Comparison of ENCODE assay signal across 15 cellular contexts in the genomic region with DNA sequence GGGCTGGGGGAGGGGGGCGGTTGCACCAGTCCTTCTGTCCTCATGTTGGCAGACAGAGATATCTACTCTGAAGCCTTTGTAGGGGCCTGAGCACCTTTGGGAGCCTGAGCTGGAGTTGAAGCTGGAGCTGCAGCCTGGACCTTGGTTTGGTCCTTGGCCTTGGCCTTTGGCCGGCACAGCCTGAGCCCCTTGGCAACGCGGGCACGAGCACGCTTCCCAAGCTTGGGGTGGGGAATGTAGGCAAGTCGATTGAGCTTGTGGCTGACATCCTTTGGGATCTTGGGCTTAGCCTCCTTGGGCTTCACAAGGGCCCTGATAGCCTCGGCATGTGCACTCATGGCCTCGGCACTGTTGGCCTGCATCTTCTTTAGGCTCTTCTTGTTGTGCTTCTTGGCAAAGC. TPM values are rescaled to one million over a fixed set of nuclear protein-coding genes. Genes with fewer than 3 reads are reported as not detected.
DNase-seq lines count a peak whose midpoint lies in the region; TF ChIP-seq lines count a peak whose summit lies in the region.
"Had no signal": no experiment of that assay in that cellular context is flagged by ENCODE, and none has a peak within 500 bp of the region (broad histone marks: within the 10 kb centered on the region; RNA-seq: fewer than 3 reads in every experiment).

No MANE protein-coding gene starts in this region.

- H2AFZ ChIP-seq in mammary epithelial cell (ENCODE audit: low read depth, low read length) (peak overlapping the region; percentile 60), mesenchymal stem cell (ENCODE audit: low read depth, low read length) (no peak overlapping the region)

- in situ Hi-C loops in mammary epithelial cell (cut with MboI; ENCODE audit: low sequenced_read_pairs in 2 of 2), result loop anchor here in 1 of 2 donors (10.0 kb wide), 1 partner anchor 67 kb away; no protein-coding TSS in a partner anchor

- H3K27ac Mint-ChIP-seq in MCF 10A (ENCODE audit: low read depth, unreplicated experiment) (peak overlapping the region; percentile 71), progenitor cell of endocrine pancreas (peak overlapping the region; percentile 59)
- H3K27ac Mint-ChIP-seq: B cell; CD4-positive, alpha-beta T cell; GM23338 had no signal

- H3K27ac ChIP-seq in breast epithelium (no peak overlapping the region), mammary epithelial cell (ENCODE audit: insufficient read depth, low read depth, low read length) (no peak overlapping the region), mesenchymal stem cell (ENCODE audit: low read length, poor library complexity, severe bottlenecking) (no peak overlapping the region)

- H3K4ac ChIP-seq in mesenchymal stem cell (ENCODE audit: low read depth in 1 of 2, low read length in 2 of 2), result no peak overlapping the region

- no peak for TF ChIP-seq POLR2A in breast epithelium (IDR thresholded peaks at IDR 0.05)

- TF ChIP-seq CTCF in MCF 10A (IDR thresholded peaks at IDR 0.05; ENCODE audit: unreplicated experiment) (no peak), breast epithelium (IDR thresholded peaks at IDR 0.05) (no peak), mammary epithelial cell (conservative IDR thresholded peaks at IDR 0.05 in 1 of 2, IDR thresholded peaks at IDR 0.05 in 1 of 2; ENCODE audit: extremely low read depth in 1 of 2, insufficient read depth in 1 of 2, low read depth in 1 of 2, low read length in 2 of 2) (no peak), progenitor cell of endocrine pancreas (IDR thresholded peaks at IDR 0.05; ENCODE audit: unreplicated experiment) (no peak)

- POLR2A ChIA-PET in MCF 10A (lab: Yijun Ruan, JAX), result interaction anchor here (1.0 to 1.2 kb wide), 4 partner anchors 10 to 138 kb away, joined by 3 to 12 read pairs (median 3); partner anchors contain the start of gene ST6GAL1

- H3K9ac ChIP-seq in mammary epithelial cell (ENCODE audit: insufficient read depth, low read length), result no peak overlapping the region
- no peak overlapping the region for H3K9ac ChIP-seq in mesenchymal stem cell (ENCODE audit: low read length)

- no peaks in the 10 kb centered on the region for H3K27me3 ChIP-seq in breast epithelium
- no peaks in the 10 kb centered on the region for H3K27me3 ChIP-seq in mammary epithelial cell (ENCODE audit: insufficient read depth, low read length)
- peaks cover 0 to 6% of the 10 kb centered on the region in 2 experiments for H3K27me3 ChIP-seq in mesenchymal stem cell (ENCODE audit: control insufficient read depth in 1 of 2, insufficient read depth in 1 of 2, low read length in 2 of 2)

- H2BK120ac ChIP-seq in mesenchymal stem cell (ENCODE audit: low read depth, low read length), result no peak overlapping the region

- no peak overlapping the region for H3K14ac ChIP-seq in mesenchymal stem cell (ENCODE audit: low read length in 2 of 2)

- H3K79me2 ChIP-seq in mammary epithelial cell (ENCODE audit: insufficient read depth, low read length), result no peaks in the 10 kb centered on the region

- H3K9me3 ChIP-seq in breast epithelium (no peaks in the 10 kb centered on the region), mammary epithelial cell (replicated peaks; ENCODE audit: insufficient read depth, low read length) (no peaks in the 10 kb centered on the region), mesenchymal stem cell (ENCODE audit: control insufficient read depth, low read length) (no peaks in the 10 kb centered on the region)
- H3K9me3 ChIP-seq: HAP-1 had no signal

- H2BK5ac ChIP-seq in mesenchymal stem cell (ENCODE audit: low read depth, low read length, poor library complexity, severe bottlenecking), result no peak overlapping the region

- H3K4me2 ChIP-seq in mammary epithelial cell (ENCODE audit: insufficient read depth, low read depth, low read length) (no peak overlapping the region), mesenchymal stem cell (ENCODE audit: low read length, poor library complexity, severe bottlenecking) (no peak overlapping the region)
- H3K4me2 ChIP-seq: GM23338 had no signal

- H2BK12ac ChIP-seq in mesenchymal stem cell (ENCODE audit: low read length in 2 of 2), result no peak overlapping the region

- H3K4me3 ChIP-seq in breast epithelium, result no peak overlapping the region
- H3K4me3 ChIP-seq in mammary epithelial cell (replicated peaks in 1 of 3; ENCODE audit: insufficient read depth in 1 of 3, low read depth in 2 of 3, low read length in 3 of 3), result no peak overlapping the region
- H3K4me3 ChIP-seq in mesenchymal stem cell (ENCODE audit: insufficient read depth in 1 of 2, low read depth in 1 of 2, low read length in 2 of 2), result no peak overlapping the region
- H3K4me3 ChIP-seq: GM23338, HAP-1 had no signal

- dilution Hi-C loops in mammary epithelial cell (cut with HindIII; ENCODE audit: low sequenced_read_pairs), result no loop called here

- no peaks in the 10 kb centered on the region for H4K20me1 ChIP-seq in mammary epithelial cell (ENCODE audit: insufficient read depth, low read length)

- DNase-seq in MCF 10A (ENCODE audit: unreplicated experiment), result no peak
- DNase-seq in breast epithelium (ENCODE audit: low spot score in 2 of 2), result no peak
- no peak for DNase-seq in mammary epithelial cell
- DNase-seq in mesenchymal stem cell, result no peak
- no peak for DNase-seq in progenitor cell of endocrine pancreas (ENCODE audit: low spot score, unreplicated experiment)
- no peak for DNase-seq in activated gamma-delta T cell treated with Interleukin-2 at 50 U/mL for 16 hours
- DNase-seq in ecto neural progenitor cell (ENCODE audit: low spot score), result no peak
- no peak for DNase-seq in DMS53 (lab: John Stamatoyannopoulos, UW)
- DNase-seq: C1 segment of cervical spinal cord; CD4-positive, alpha-beta T cell; DMS79 treated with DMSO at 0.1 percent for 48 hours; EL had no signal

- intact Hi-C loops in MCF 10A (cut with micrococcal nuclease) (no loop called here), breast epithelium (cut with DNase I; ENCODE audit: low total_unique reads) (no loop called here), mammary epithelial cell (cut with micrococcal nuclease) (loop anchor here (2.0 kb wide), 1 partner anchor 73 kb away; no protein-coding TSS in a partner anchor)

- CTCF ChIA-PET in MCF 10A (lab: Yijun Ruan, JAX) (interaction anchor here (0.7 to 2.3 kb wide), 4 partner anchors 42 to 191 kb away, joined by 3 to 12 read pairs (median 4); no protein-coding TSS in a partner anchor), mammary epithelial cell (lab: Charles Lee; ENCODE audit: low non-redundant PET) (no interaction called here)

- H3K4me3 Mint-ChIP-seq in MCF 10A (ENCODE audit: unreplicated experiment) (no peak overlapping the region), progenitor cell of endocrine pancreas (ENCODE audit: low read depth) (no peak overlapping the region)
- H3K4me3 Mint-ChIP-seq: B cell; CD4-positive, alpha-beta T cell; GM23338 had no signal

- no peaks in the 10 kb centered on the region for H3K27me3 Mint-ChIP-seq in MCF 10A (ENCODE audit: insufficient read depth, unreplicated experiment)
- H3K27me3 Mint-ChIP-seq in progenitor cell of endocrine pancreas, result no peaks in the 10 kb centered on the region
- H3K27me3 Mint-ChIP-seq: B cell; CD4-positive, alpha-beta T cell had no signal

- H3K23ac ChIP-seq in mesenchymal stem cell (ENCODE audit: low read length in 2 of 2), result no peak overlapping the region

- peaks cover under 1% of the 10 kb centered on the region for H3K4me1 Mint-ChIP-seq in MCF 10A (ENCODE audit: insufficient read depth, unreplicated experiment)
- peaks cover 25% of the 10 kb centered on the region for H3K4me1 Mint-ChIP-seq in progenitor cell of endocrine pancreas (ENCODE audit: low read depth)
- H3K4me1 Mint-ChIP-seq: GM23338 had no signal

- no peaks in the 10 kb centered on the region for H3K4me1 ChIP-seq in breast epithelium
- H3K4me1 ChIP-seq in mammary epithelial cell (ENCODE audit: insufficient read depth, low read length), result peaks cover 13% of the 10 kb centered on the region
- peaks cover 8% of the 10 kb centered on the region for H3K4me1 ChIP-seq in mesenchymal stem cell (ENCODE audit: control insufficient read depth, insufficient read depth, low read depth, low read length)

- no peak overlapping the region for H4K8ac ChIP-seq in mesenchymal stem cell (ENCODE audit: low read length)

- H3K36me3 Mint-ChIP-seq in MCF 10A (ENCODE audit: insufficient read depth, unreplicated experiment), result peaks cover 4% of the 10 kb centered on the region
- H3K36me3 Mint-ChIP-seq in progenitor cell of endocrine pancreas (ENCODE audit: insufficient read depth), result no peaks in the 10 kb centered on the region

- no peaks in the 10 kb centered on the region for H3K9me3 Mint-ChIP-seq in MCF 10A (ENCODE audit: unreplicated experiment)
- H3K9me3 Mint-ChIP-seq in progenitor cell of endocrine pancreas (ENCODE audit: low read depth), result no peaks in the 10 kb centered on the region
- H3K9me3 Mint-ChIP-seq: CD4-positive, alpha-beta T cell; GM23338 had no signal

- 82% methylated on average over 5 of the region's 9 CpGs for WGBS in mammary epithelial cell (ENCODE audit: low coverage, missing lambda C conversion rate)
- WGBS in mesenchymal stem cell, result 96% methylated on average over 9 of the region's 9 CpGs

- no peak overlapping the region for H2BK15ac ChIP-seq in mesenchymal stem cell (ENCODE audit: low read depth, poor library complexity, severe bottlenecking)

- no peak overlapping the region for H4K91ac ChIP-seq in mesenchymal stem cell (ENCODE audit: low read length)

- no peak overlapping the region for H3K18ac ChIP-seq in mesenchymal stem cell (ENCODE audit: low read depth in 1 of 2, low read length in 2 of 2)

- H3K79me1 ChIP-seq in mesenchymal stem cell (replicated peaks; ENCODE audit: low read length, poor library complexity, severe bottlenecking), result no peaks in the 10 kb centered on the region

- no TSS peak for BruUV-seq in MCF 10A (replicated peaks; lab: Mats Ljungman, UMichigan)
- BruUV-seq in mammary epithelial cell (replicated peaks; lab: Mats Ljungman, UMichigan), result no TSS peak

- H3K36me3 ChIP-seq in breast epithelium (no peaks in the 10 kb centered on the region), mammary epithelial cell (ENCODE audit: insufficient read depth, low read length) (no peaks in the 10 kb centered on the region), mesenchymal stem cell (ENCODE audit: control insufficient read depth in 1 of 2, insufficient read depth in 2 of 2, low read depth in 1 of 2, low read length in 2 of 2) (no peaks in the 10 kb centered on the region)
- H3K36me3 ChIP-seq: HAP-1 had no signal

- peak overlapping the region; percentile 75 for H2AK5ac ChIP-seq in mesenchymal stem cell (ENCODE audit: low read length, severe bottlenecking)

RNA-seq across cellular contexts. Expression of gene ST6GAL1, which starts 8.1 kb away (rescaled TPM):
- total RNA-seq in MCF 10A (2022), result 11.5 and 18.8 TPM in 2 replicates
- 10 to 100 TPM; 28.5 to 79.6 (median 42.3) TPM for total RNA-seq in breast epithelium
- total RNA-seq in mammary epithelial cell, result 10 to 100 TPM; 21.8 to 22.6 TPM
- polyA plus RNA-seq in mammary epithelial cell, result 18.4 TPM
- 32.2 TPM for polyA minus RNA-seq in mammary epithelial cell
- polyA plus RNA-seq in mesenchymal stem cell (2013, experiment 1 of 2), result 1.7 TPM
- 1.7 TPM for polyA plus RNA-seq in mesenchymal stem cell (2013, experiment 2 of 2)
- total RNA-seq in progenitor cell of endocrine pancreas, result 74.0 and 80.7 TPM in 2 replicates
